ENCODE assay signal across 8 cellular contexts in genomic region chr17:48997103-48997826, GRCh38. TPM values are rescaled to one million over a fixed set of nuclear protein-coding genes. Genes with fewer than 3 reads are reported as not detected.
DNase-seq lines count a peak whose midpoint lies in the region; ATAC-seq and TF ChIP-seq lines count a peak whose summit lies in the region.

Gene IGF2BP1, plus strand, starts transcription at chr17:48997385. Its CDS starts 361 bp downstream, at chr17:48997746.

- peak within 1 kb of the TSS; percentile 79 for H3K4me3 ChIP-seq in AG10803 (ENCODE audit: low read length)

- peaks cover 1% of the 10 kb centered on the region for H3K36me3 Mint-ChIP-seq in activated CD4-positive, alpha-beta memory T cell treated with anti-CD3 and anti-CD28 coated beads for 36 hours

- H3K4me1 Mint-ChIP-seq in activated CD4-positive, alpha-beta memory T cell treated with anti-CD3 and anti-CD28 coated beads for 36 hours (ENCODE audit: low read depth) = peaks cover 30% of the 10 kb centered on the region

- no peak for ATAC-seq in HG02571 (IDR thresholded peaks at IDR 0.05; ENCODE audit: unreplicated experiment)

- peaks cover 72% of the 10 kb centered on the region for H3K27me3 Mint-ChIP-seq in activated CD4-positive, alpha-beta memory T cell treated with anti-CD3 and anti-CD28 coated beads for 36 hours

- no peak within 1 kb of the TSS for H3K27ac Mint-ChIP-seq in activated CD4-positive, alpha-beta memory T cell treated with anti-CD3 and anti-CD28 coated beads for 36 hours

- H3K4me3 Mint-ChIP-seq in activated CD4-positive, alpha-beta memory T cell treated with anti-CD3 and anti-CD28 coated beads for 36 hours = peak within 1 kb of the TSS; percentile 49

- CTCF ChIA-PET in HEK293T (lab: Yijun Ruan, JAX) = interaction anchor here (0.6 to 0.9 kb wide), 2 partner anchors 24 to 530 kb away, joined by 3 to 5 read pairs; no protein-coding TSS in a partner anchor
- CTCF ChIA-PET in activated CD4-positive, alpha-beta memory T cell treated with anti-CD3 and anti-CD28 coated beads for 36 hours (lab: Charles Lee) = no interaction called here

- DNase-seq in AG10803 (ENCODE audit: low read depth) = peak; percentile 54
- DNase-seq in HEK293T (ENCODE audit: extremely low spot score) = peak; percentile 65
- peak; percentile 34 for DNase-seq in activated CD4-positive, alpha-beta memory T cell treated with anti-CD3 and anti-CD28 coated beads for 36 hours
- peak; percentile 79 for DNase-seq in glomerular visceral epithelial cell (ENCODE audit: extremely low spot score)
- DNase-seq in stimulated activated CD8-positive, alpha-beta memory T cell treated with anti-CD3 and anti-CD28 coated beads, Interleukin-4, amount 100 ng/mL, for 48 hours = peak; percentile 53
- DNase-seq in NCI-H345 (lab: John Stamatoyannopoulos, UW) = no peak
- no peak for DNase-seq in AG08395 (ENCODE audit: low spot score)

- intact Hi-C loops in activated CD4-positive, alpha-beta memory T cell treated with anti-CD3 and anti-CD28 coated beads for 36 hours (cut with micrococcal nuclease) = loop anchor here (10.0 kb wide), 1 partner anchor 272 kb away; the partner anchor contains the start of genes HOXB13, PRAC1 and PRAC2

- POLR2A ChIA-PET in HEK293T (lab: Yijun Ruan, JAX) = interaction anchor here (0.6 to 6.0 kb wide), 20 partner anchors 10 to 417 kb away, joined by 3 to 73 read pairs (median 12); partner anchors contain the start of genes ATP5MC1, GIP, PHB1 and SNF8
- POLR2A ChIA-PET in activated CD4-positive, alpha-beta memory T cell treated with anti-CD3 and anti-CD28 coated beads for 36 hours (lab: Charles Lee) = no interaction called here

- H3K9me3 Mint-ChIP-seq in activated CD4-positive, alpha-beta memory T cell treated with anti-CD3 and anti-CD28 coated beads for 36 hours = no peaks in the 10 kb centered on the region

- TF ChIP-seq CTCF in AG10803 (conservative IDR thresholded peaks at IDR 0.05; ENCODE audit: low read length) = no peak

TF ChIP-seq in HEK293T, 16 proteins besides CTCF, POLR2A, EP300 and RAD21:
- TF ChIP-seq ZNF384 (IDR thresholded peaks at IDR 0.05) (peak; percentile 99), SP1 (IDR thresholded peaks at IDR 0.05) (no peak)

RNA-seq across cellular contexts. Expression of gene IGF2BP1, which starts in this region (rescaled TPM):
- total RNA-seq in activated CD4-positive, alpha-beta memory T cell treated with anti-CD3 and anti-CD28 coated beads for 36 hours = under 1 TPM; 0.22 to 0.29 TPM

Comparison
In these comparisons a context has a peak if more than half of its experiments do, and no peak if none do; other contexts are left out.
1. Peak in DNase-seq in activated CD4-positive, alpha-beta memory T cell treated with anti-CD3 and anti-CD28 coated beads for 36 hours; RNA of the gene not detected or under 1 TPM.
2. DNase-seq: peak in AG10803 (single experiment), HEK293T (single experiment), glomerular visceral epithelial cell (single experiment) and stimulated activated CD8-positive, alpha-beta memory T cell treated with anti-CD3 and anti-CD28 coated beads, Interleukin-4, amount 100 ng/mL, for 48 hours (single experiment); none in NCI-H345 (single experiment) and AG08395 (single experiment).